8 cellular contexts compared by ENCODE assay signal in genomic region chr1:21673277-21673780, GRCh38. TPM values are rescaled to one million over a fixed set of nuclear protein-coding genes. Genes with fewer than 3 reads are reported as not detected.
DNase-seq lines count a peak whose midpoint lies in the region; ATAC-seq and TF ChIP-seq lines count a peak whose summit lies in the region.

No MANE protein-coding gene starts in this region.

- H3K79me2 ChIP-seq in osteoblast (ENCODE audit: insufficient read depth, low read length): no peaks in the 10 kb centered on the region

- TF ChIP-seq CTCF in osteoblast (IDR thresholded peaks at IDR 0.05; ENCODE audit: extremely low read depth, low read depth, low read length) (no peak), CD14-positive monocyte (IDR thresholded peaks at IDR 0.05) (no peak)

- peaks cover 34% of the 10 kb centered on the region for H3K27me3 ChIP-seq in osteoblast (ENCODE audit: insufficient read depth, low read length)

- H3K9me3 Mint-ChIP-seq in CD14-positive monocyte: peaks cover 0 to 5% (median 0%) of the 10 kb centered on the region in 7 donors

- H3K9me3 ChIP-seq in osteoblast (ENCODE audit: low read depth, low read length): no peaks in the 10 kb centered on the region

- peaks cover 30% of the 10 kb centered on the region for H3K4me1 ChIP-seq in osteoblast (ENCODE audit: insufficient read depth, low read length)

- no peak overlapping the region for H3K4me3 Mint-ChIP-seq in CD14-positive monocyte

- H3K27ac ChIP-seq in osteoblast (ENCODE audit: low read depth, low read length): peak overlapping the region; percentile 87

- no peak for ATAC-seq in GM21825 (IDR thresholded peaks at IDR 0.05; ENCODE audit: unreplicated experiment)
- ATAC-seq in GM19397 (IDR thresholded peaks at IDR 0.05; ENCODE audit: unreplicated experiment): no peak

- DNase-seq in DMS 273 treated with DMSO at 0.1 percent for 48 hours (lab: John Stamatoyannopoulos, UW): peak; percentile 50
- peak; percentile 76 to 89 for DNase-seq in NCI-H446 (lab: John Stamatoyannopoulos, UW)
- peak; percentile 28 to 30 for DNase-seq in dermis microvascular lymphatic vessel endothelial cell (ENCODE audit: low read depth in 2 of 2)
- DNase-seq in osteoblast (ENCODE audit: insufficient read length, low spot score, missing footprints): peak; percentile 90
- no peak for DNase-seq in NCI-H1105 treated with DMSO at 0.1 percent for 48 hours (lab: John Stamatoyannopoulos, UW)
- no peak for DNase-seq in CD14-positive monocyte (ENCODE audit: low spot score)

- intact Hi-C loops in CD14-positive monocyte (cut with micrococcal nuclease): no loop called here

- peak overlapping the region in 2 of 7 donors; percentile 1 to 18 for H3K27ac Mint-ChIP-seq in CD14-positive monocyte

- H3K36me3 Mint-ChIP-seq in CD14-positive monocyte: peaks cover 15 to 24% of the 10 kb centered on the region in 2 donors

- H3K4me3 ChIP-seq in osteoblast (ENCODE audit: insufficient read depth, low read length): peak overlapping the region; percentile 21

- H2AFZ ChIP-seq in osteoblast (ENCODE audit: low read length): no peak overlapping the region

- peaks cover 22% of the 10 kb centered on the region for H3K4me1 Mint-ChIP-seq in CD14-positive monocyte

- peaks cover 6% of the 10 kb centered on the region for H3K36me3 ChIP-seq in osteoblast (ENCODE audit: insufficient read depth, low read length)

- H4K20me1 ChIP-seq in osteoblast (ENCODE audit: insufficient read depth, low read length): peaks cover 17% of the 10 kb centered on the region

- H3K27me3 Mint-ChIP-seq in CD14-positive monocyte (ENCODE audit: low read depth in 3 of 3): peaks cover 31 to 42% (median 32%) of the 10 kb centered on the region in 3 donors

- H3K4me2 ChIP-seq in osteoblast (ENCODE audit: insufficient read depth, low read length): peak overlapping the region; percentile 68

RNA-seq across cellular contexts. Expression of gene RAP1GAP, which starts 4.2 kb away (rescaled TPM):
- not detected in 2 replicates for total RNA-seq in dermis microvascular lymphatic vessel endothelial cell
- under 0.01 and 0.29 TPM in 2 replicates for total RNA-seq in osteoblast
- not detected for polyA plus RNA-seq in CD14-positive monocyte

Comparison
In these comparisons a context has a peak if more than half of its experiments do, and no peak if none do; other contexts are left out.
1. DNase-seq: peak in DMS 273 treated with DMSO at 0.1 percent for 48 hours (single experiment), NCI-H446 (2 of 2), dermis microvascular lymphatic vessel endothelial cell (2 of 2) and osteoblast (single experiment); none in NCI-H1105 treated with DMSO at 0.1 percent for 48 hours (single experiment) and CD14-positive monocyte (single experiment).